In the genomic region with DNA sequence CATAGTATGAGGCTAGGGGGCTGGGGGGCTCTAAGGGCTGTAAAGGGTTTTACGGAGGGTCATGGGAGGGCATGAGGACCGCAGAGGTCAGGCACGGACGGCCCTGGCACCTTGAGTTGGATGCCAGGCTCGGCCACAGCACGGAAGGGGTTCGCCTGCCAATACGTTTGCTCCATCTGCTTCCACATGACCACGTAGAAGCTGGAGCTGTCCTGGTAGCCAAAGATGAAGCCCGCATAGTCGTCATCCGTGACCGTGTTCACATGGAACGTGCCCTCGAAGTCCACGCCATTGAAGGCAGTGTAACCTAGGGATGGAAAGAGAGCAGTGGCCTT, we compare ENCODE assay signal across 15 cellular contexts. TPM values are rescaled to one million over a fixed set of nuclear protein-coding genes. Genes with fewer than 3 reads are reported as not detected.
"Had no signal": no experiment of that assay in that cellular context is flagged by ENCODE, and none has a peak within 500 bp of the region (broad histone marks: within the 10 kb centered on the region; RNA-seq: fewer than 3 reads in every experiment).

No MANE protein-coding gene starts in this region.

- DNase-seq: cortex of kidney, foreskin melanocyte, midbrain had no signal

- H3K4me3 ChIP-seq: ovary, testis had no signal

- H3K27me3 ChIP-seq: testis had no signal

- H3K27ac ChIP-seq: brain microvascular endothelial cell, ovary, stomach, testis had no signal

- H3K36me3 ChIP-seq: brain microvascular endothelial cell, ovary, stomach had no signal

- H3K27ac Mint-ChIP-seq: activated T-cell treated with anti-CD3 and anti-CD28 coated beads, Interleukin-2, amount 50 U/mL, for 72 hours; stimulated activated effector memory CD8-positive, alpha-beta T cell treated with anti-CD3 and anti-CD28 coated beads, Interleukin-12 subunit alpha, Interleukin-12 subunit beta, amount 100 ng/mL, for 72 hours; type B pancreatic cell had no signal

- H3K9me3 Mint-ChIP-seq: activated T-cell treated with anti-CD3 and anti-CD28 coated beads, Interleukin-2, amount 50 U/mL, for 72 hours; stimulated activated effector memory CD8-positive, alpha-beta T cell treated with anti-CD3 and anti-CD28 coated beads, Interleukin-12 subunit alpha, Interleukin-12 subunit beta, amount 100 ng/mL, for 72 hours; type B pancreatic cell had no signal

- H3K36me3 Mint-ChIP-seq: stimulated activated effector memory CD8-positive, alpha-beta T cell treated with anti-CD3 and anti-CD28 coated beads, Interleukin-12 subunit alpha, Interleukin-12 subunit beta, amount 100 ng/mL, for 72 hours; type B pancreatic cell had no signal

- H3K9me3 ChIP-seq: ovary, stomach, testis had no signal

RNA-seq across cellular contexts. Expression of a gene that starts 6.4 kb away (rescaled TPM):
- total RNA-seq: activated CD8-positive, alpha-beta memory T cell treated with anti-CD3 and anti-CD28 coated beads for 36 hours; activated T-cell treated with anti-CD3 and anti-CD28 coated beads, Interleukin-2, amount 50 U/mL, for 72 hours; left lobe of liver; lung microvascular endothelial cell; pulmonary artery endothelial cell had no signal
- polyA plus RNA-seq: neural cell had no signal
